30 cellular contexts compared by ENCODE assay signal in genomic region chr15:85804481-85805165, GRCh38.
"Had no signal": no experiment of that assay in that cellular context is flagged by ENCODE, and none has a peak within 500 bp of the region (broad histone marks: within the 10 kb centered on the region; RNA-seq: fewer than 3 reads in every experiment).

No MANE protein-coding gene starts in this region.

- H3K9me3 ChIP-seq: esophagus squamous epithelium, neutrophil, prostate gland, thoracic aorta had no signal

- H3K36me3 ChIP-seq: brain microvascular endothelial cell, esophagus squamous epithelium, neutrophil, prostate gland, thoracic aorta, WERI-Rb-1 had no signal

- H3K4me1 ChIP-seq: prostate gland had no signal

- H3K27ac ChIP-seq: brain microvascular endothelial cell, epithelial cell of prostate, esophagus squamous epithelium, hepatocyte, neutrophil, prostate gland, thoracic aorta, WERI-Rb-1 had no signal

- DNase-seq: activated CD4-positive, alpha-beta memory T cell treated with anti-CD3 and anti-CD28 coated beads, Interleukin-2, amount 10 ng/mL, durations not matched to agents 7 days and 5 days; activated CD4-positive, alpha-beta T cell treated with anti-CD3 and anti-CD28 coated beads, Interleukin-2, amount 10 ng/mL, durations not matched to agents 24 days and 14 days; activated CD8-positive, alpha-beta memory T cell treated with anti-CD3 and anti-CD28 coated beads, Interleukin-2, amount 50 U/mL, for 48 hours; activated gamma-delta T cell treated with Interleukin-2 at 50 U/mL for 16 hours; activated naive CD4-positive, alpha-beta T cell treated with anti-CD3 and anti-CD28 coated beads, Interleukin-2, amount 50 U/mL, for 16 hours; activated T-cell treated with anti-CD3 and anti-CD28 coated beads, Interleukin-2, amount 50 U/mL, for 4 hours; amniotic stem cell; brain microvascular endothelial cell; effector CD4-positive, alpha-beta T cell; esophagus squamous epithelium; islet precursor cell; left colon; mammary epithelial cell; naive B cell; nephron progenitor cell; retina; small intestine; stimulated activated CD4-positive, alpha-beta T cell treated with anti-CD3 and anti-CD28 coated beads, Interleukin-4, amount 100 ng/mL, for 24 hours; T-helper 17 cell; T1000; trophoblast cell; WERI-Rb-1 had no signal

- FAIRE-seq: astrocyte, frontal cortex, small intestine, urothelium cell line had no signal

- H3K4me3 ChIP-seq: esophagus squamous epithelium, hepatocyte, prostate gland, thoracic aorta had no signal
